Comparison of ENCODE assay signal across 10 cellular contexts in the genomic region with DNA sequence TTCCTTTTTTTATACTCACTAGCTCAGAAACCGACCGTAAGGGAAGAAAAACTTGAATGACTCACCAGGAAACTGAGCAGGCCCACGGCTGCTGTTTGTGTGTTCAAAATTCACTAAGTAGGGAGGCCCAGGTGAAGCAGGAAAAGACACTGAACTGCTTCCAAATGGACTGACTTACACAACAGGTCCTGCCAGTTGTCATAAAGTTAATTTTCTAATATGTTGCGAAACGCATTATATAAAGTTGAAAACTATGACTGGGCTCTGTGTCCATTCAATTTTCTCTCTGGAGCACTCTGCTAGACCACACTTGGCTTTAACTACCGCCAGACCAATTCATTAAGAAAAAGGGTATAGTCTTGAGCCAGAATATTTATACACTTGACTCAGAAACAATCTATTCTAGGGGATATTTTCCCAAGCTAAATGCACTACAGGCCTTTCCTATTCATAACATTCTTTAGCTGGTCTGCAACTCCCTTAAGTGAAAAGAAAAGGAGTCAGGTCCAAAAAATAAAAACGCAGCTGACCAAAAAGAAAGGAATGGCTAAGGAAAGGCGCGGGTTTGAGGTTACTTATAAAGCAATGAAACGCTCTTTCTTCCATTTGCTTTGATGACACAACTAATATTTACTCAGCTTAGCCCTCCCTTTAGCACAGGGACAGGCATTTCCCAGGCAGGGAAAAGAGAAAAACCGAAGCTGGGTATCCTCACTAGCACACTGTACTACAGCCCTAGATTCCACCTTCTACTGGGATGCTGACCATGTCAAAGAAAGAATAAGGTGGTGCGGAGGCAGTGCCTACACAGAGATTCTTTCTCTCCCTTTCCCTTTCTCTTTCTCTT.
DNase-seq lines count a peak whose midpoint lies in the region; ATAC-seq and TF ChIP-seq lines count a peak whose summit lies in the region.
"Had no signal": no experiment of that assay in that cellular context is flagged by ENCODE, and none has a peak within 500 bp of the region (broad histone marks: within the 10 kb centered on the region; RNA-seq: fewer than 3 reads in every experiment).

No MANE protein-coding gene starts in this region.

- in situ Hi-C loops in Caki2 (cut with HindIII; ENCODE audit: low pct_unique_long_range_greater_than_20kb, low sequenced_read_pairs): no loop called here
- in situ Hi-C loops in GM13977 (cut with MboI; ENCODE audit: low pct_unique_long_range_greater_than_20kb, low sequenced_read_pairs, unreplicated experiment): no loop called here

- no peak overlapping the region for H3K4me3 ChIP-seq in RWPE2 (ENCODE audit: severe bottlenecking)
- H3K4me3 ChIP-seq in fibroblast of pulmonary artery (replicated peaks; ENCODE audit: low read depth, low read length): no peak overlapping the region

- H3K36me3 ChIP-seq in RWPE2 (ENCODE audit: low read depth): no peaks in the 10 kb centered on the region

- no peaks in the 10 kb centered on the region for H3K9me3 ChIP-seq in RWPE2 (ENCODE audit: severe bottlenecking)

- H3K27me3 ChIP-seq in RWPE2 (ENCODE audit: insufficient read depth, poor library complexity, severe bottlenecking): no peaks in the 10 kb centered on the region

- H3K27ac ChIP-seq in RWPE2 (ENCODE audit: poor library complexity, severe bottlenecking): peak overlapping the region; percentile 79

- ATAC-seq in RWPE2 (ENCODE audit: low read depth) (peak; percentile 98), HG02852 (IDR thresholded peaks at IDR 0.05; ENCODE audit: unreplicated experiment) (no peak)
- ATAC-seq: activated CD8-positive, alpha-beta T cell treated with anti-CD3 and anti-CD28 coated beads for 36 hours had no signal

- TF ChIP-seq CTCF in RWPE2 (IDR thresholded peaks at IDR 0.05; ENCODE audit: poor library complexity, severe bottlenecking) (no peak), fibroblast of pulmonary artery (IDR thresholded peaks at IDR 0.05; ENCODE audit: low read length, missing control alignments) (no peak), GM13977 (IDR thresholded peaks at IDR 0.05; ENCODE audit: extremely low read depth, insufficient read depth, missing control alignments) (no peak)

- DNase-seq in Caki2 (ENCODE audit: low read depth) (peak; percentile 39), RWPE2 (ENCODE audit: low spot score) (peak; percentile 29), fibroblast of pulmonary artery (ENCODE audit: low read depth) (peak; percentile 69), renal cortical epithelial cell (ENCODE audit: low read depth) (peak; percentile 99), GM13977 (ENCODE audit: low spot score) (no peak), iPS-NIHi11 (ENCODE audit: low spot score) (no peak), SKM-1 treated with dmso at 0.1 percent for 144 hours (lab: John Stamatoyannopoulos, UW; ENCODE audit: unreplicated experiment) (no peak)
- DNase-seq: activated CD8-positive, alpha-beta T cell treated with anti-CD3 and anti-CD28 coated beads for 36 hours; stimulated activated CD4-positive, alpha-beta T cell treated with anti-CD3 and anti-CD28 coated beads, Interleukin-4, amount 100 ng/mL, for 1 hour had no signal

- peaks cover 13% of the 10 kb centered on the region for H3K4me1 ChIP-seq in RWPE2 (ENCODE audit: insufficient read depth, poor library complexity, severe bottlenecking)

Comparison
In these comparisons a context has a peak if more than half of its experiments do, and no peak if none do; other contexts are left out.
1. DNase-seq: peak in Caki2 (single experiment), RWPE2 (single experiment), fibroblast of pulmonary artery (single experiment) and renal cortical epithelial cell (single experiment); none in GM13977 (single experiment), iPS-NIHi11 (single experiment) and SKM-1 treated with dmso at 0.1 percent for 144 hours (single experiment).